Comparison of ENCODE assay signal across 22 cellular contexts in the genomic region with DNA sequence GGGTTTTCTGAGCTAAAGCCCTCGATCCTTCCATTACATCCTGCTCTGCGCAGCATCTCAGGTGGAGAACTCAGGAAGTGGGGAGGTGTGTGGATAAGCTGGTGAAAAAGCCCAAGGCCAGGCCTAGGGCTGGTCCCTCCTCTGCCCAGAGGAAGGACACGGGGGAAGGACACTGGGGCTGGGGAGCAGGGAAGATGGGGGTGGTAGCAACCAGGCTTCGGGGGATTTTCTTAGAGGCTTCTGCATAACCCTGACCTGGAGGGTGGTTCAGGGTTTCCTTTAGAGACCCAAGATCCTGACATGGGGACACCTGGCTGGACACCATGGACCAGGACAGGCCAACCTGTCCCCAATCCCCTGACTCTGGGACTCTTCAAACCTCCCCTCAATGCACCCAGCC. TPM values are rescaled to one million over a fixed set of nuclear protein-coding genes. Genes with fewer than 3 reads are reported as not detected.
A peak's percentile ranks its signal among the peaks of the same experiment; 100 is the strongest.
DNase-seq lines count a peak whose midpoint lies in the region; ATAC-seq and TF ChIP-seq lines count a peak whose summit lies in the region.
"Had no signal": no experiment of that assay in that cellular context is flagged by ENCODE, and none has a peak within 500 bp of the region (broad histone marks: within the 10 kb centered on the region; RNA-seq: fewer than 3 reads in every experiment).

No MANE protein-coding gene starts in this region.

- H3K27me3 Mint-ChIP-seq in activated naive CD8-positive, alpha-beta T cell treated with anti-CD3 and anti-CD28 coated beads, Interleukin-2, amount 10 ng/mL, durations not matched to agents 7 days and 5 days = no peaks in the 10 kb centered on the region
- no peaks in the 10 kb centered on the region for H3K27me3 Mint-ChIP-seq in naive thymus-derived CD8-positive, alpha-beta T cell
- H3K27me3 Mint-ChIP-seq in HFFc6 (ENCODE audit: insufficient read depth) = peaks cover 51% of the 10 kb centered on the region

- peak overlapping the region; percentile 78 for H3K4me3 Mint-ChIP-seq in activated naive CD8-positive, alpha-beta T cell treated with anti-CD3 and anti-CD28 coated beads, Interleukin-2, amount 10 ng/mL, durations not matched to agents 7 days and 5 days
- peak overlapping the region in 9 of 10 donors; percentile 32 to 87 (median 77) for H3K4me3 Mint-ChIP-seq in naive thymus-derived CD8-positive, alpha-beta T cell
- no peak overlapping the region for H3K4me3 Mint-ChIP-seq in HFFc6

- ATAC-seq in SK-N-SH treated with all-trans-retinoic acid at 6 μM for 48 hours (no peak), DND-41 (ENCODE audit: insufficient read depth, low read depth) (no peak), HG02798 (IDR thresholded peaks at IDR 0.05; ENCODE audit: poor library complexity, unreplicated experiment) (no peak)
- no peak for ATAC-seq in activated naive CD8-positive, alpha-beta T cell treated with anti-CD3 and anti-CD28 coated beads, Interleukin-2, amount 10 ng/mL, durations not matched to agents 7 days and 5 days (ENCODE audit: low read depth)
- ATAC-seq in naive thymus-derived CD8-positive, alpha-beta T cell = no peak

- H3K36me3 ChIP-seq in SK-N-SH (replicated peaks in 1 of 2; ENCODE audit: control insufficient read depth in 1 of 2, insufficient read depth in 2 of 2, low read length in 1 of 2) (no peaks in the 10 kb centered on the region), DND-41 (ENCODE audit: insufficient read depth, low read length) (no peaks in the 10 kb centered on the region)
- H3K36me3 ChIP-seq: transverse colon had no signal

- TF ChIP-seq EP300 in SK-N-SH (IDR thresholded peaks at IDR 0.05; ENCODE audit: borderline replicate concordance in 1 of 2, low read depth in 1 of 2, low read length in 1 of 2) = no peak

- H4K20me1 ChIP-seq in SK-N-SH (ENCODE audit: insufficient read depth) (no peaks in the 10 kb centered on the region), DND-41 (ENCODE audit: insufficient read depth, low read length) (no peaks in the 10 kb centered on the region)

- no peak for TF ChIP-seq RAD21 in SK-N-SH (IDR thresholded peaks at IDR 0.05; ENCODE audit: low read length)

- H3K9me3 Mint-ChIP-seq in activated naive CD8-positive, alpha-beta T cell treated with anti-CD3 and anti-CD28 coated beads, Interleukin-2, amount 10 ng/mL, durations not matched to agents 7 days and 5 days = no peaks in the 10 kb centered on the region
- no peaks in the 10 kb centered on the region for H3K9me3 Mint-ChIP-seq in naive thymus-derived CD8-positive, alpha-beta T cell
- H3K9me3 Mint-ChIP-seq in HFFc6 = no peaks in the 10 kb centered on the region

- peak; percentile 2 for DNase-seq in SK-N-SH
- no peak for DNase-seq in DND-41
- DNase-seq in activated naive CD8-positive, alpha-beta T cell treated with anti-CD3 and anti-CD28 coated beads, Interleukin-2, amount 10 ng/mL, durations not matched to agents 7 days and 5 days = no peak
- peak in 1 of 10 donors; percentile 16 for DNase-seq in naive thymus-derived CD8-positive, alpha-beta T cell
- no peak for DNase-seq in T-helper 9 cell
- no peak for DNase-seq in HFFc6
- DNase-seq: GM23248; mammary epithelial cell; NCI-H187 treated with DMSO at 0.1 percent for 48 hours; NCI-H446 treated with DMSO at 0.1 percent for 48 hours; nucleus accumbens; SIG-M5; stimulated activated CD4-positive, alpha-beta T cell treated with anti-CD3 and anti-CD28 coated beads, Interleukin-2, amount 100 ng/mL, for 48 hours had no signal

- peak overlapping the region; percentile 93 for H3K27ac Mint-ChIP-seq in activated naive CD8-positive, alpha-beta T cell treated with anti-CD3 and anti-CD28 coated beads, Interleukin-2, amount 10 ng/mL, durations not matched to agents 7 days and 5 days
- peak overlapping the region in 1 of 10 donors; percentile 98 for H3K27ac Mint-ChIP-seq in naive thymus-derived CD8-positive, alpha-beta T cell
- H3K27ac Mint-ChIP-seq in HFFc6 = no peak overlapping the region

- no peak overlapping the region for H3K27ac ChIP-seq in SK-N-SH (ENCODE audit: low read depth in 2 of 2, low read length in 1 of 2)
- H3K27ac ChIP-seq in DND-41 (ENCODE audit: low read length) = peak overlapping the region; percentile 69
- H3K27ac ChIP-seq: 22Rv1, GM23248, transverse colon had no signal

- H3K4me3 ChIP-seq in SK-N-SH (ENCODE audit: low read depth in 2 of 2, low read length in 1 of 2) (no peak overlapping the region), DND-41 (ENCODE audit: low read depth in 1 of 2, low read length in 2 of 2) (no peak overlapping the region)
- H3K4me3 ChIP-seq: GM12878, GM23248, transverse colon had no signal

- no peaks in the 10 kb centered on the region for H3K9me3 ChIP-seq in SK-N-SH
- no peaks in the 10 kb centered on the region for H3K9me3 ChIP-seq in DND-41 (ENCODE audit: insufficient read depth, low read length, severe bottlenecking)
- H3K9me3 ChIP-seq: transverse colon had no signal

- H3K9ac ChIP-seq in SK-N-SH (no peak overlapping the region), DND-41 (ENCODE audit: low read depth, low read length) (peak overlapping the region; percentile 13)
- H3K9ac ChIP-seq: GM23248 had no signal

- CTCF ChIA-PET in SK-N-SH (lab: Yijun Ruan, JAX) = interaction anchor here (0.8 kb wide), 1 partner anchor 21 kb away, joined by 4 read pairs; no protein-coding TSS in a partner anchor

- H3K4me2 ChIP-seq in SK-N-SH = no peak overlapping the region
- H3K4me2 ChIP-seq in DND-41 (ENCODE audit: insufficient read depth, low read length) = 0 out of 2 replicates have a peak overlapping the region, but pooled peaks have one; percentile 4

- TF ChIP-seq CTCF in SK-N-SH (IDR thresholded peaks at IDR 0.05) = no peak
- no peak for TF ChIP-seq CTCF in DND-41 (IDR thresholded peaks at IDR 0.05; ENCODE audit: borderline replicate concordance, extremely low read depth, low read length, poor library complexity, severe bottlenecking)
- TF ChIP-seq CTCF in HFFc6 (IDR thresholded peaks at IDR 0.05) = no peak

- H3K79me2 ChIP-seq in SK-N-SH (ENCODE audit: insufficient read depth) = no peaks in the 10 kb centered on the region
- H3K79me2 ChIP-seq in DND-41 (ENCODE audit: insufficient read depth, low read length) = no peaks in the 10 kb centered on the region

- H3K9me2 ChIP-seq in SK-N-SH = no peaks in the 10 kb centered on the region

- H3K36me3 Mint-ChIP-seq in activated naive CD8-positive, alpha-beta T cell treated with anti-CD3 and anti-CD28 coated beads, Interleukin-2, amount 10 ng/mL, durations not matched to agents 7 days and 5 days = peaks cover 2% of the 10 kb centered on the region
- H3K36me3 Mint-ChIP-seq in naive thymus-derived CD8-positive, alpha-beta T cell = no peaks in the 10 kb centered on the region
- H3K36me3 Mint-ChIP-seq in HFFc6 (ENCODE audit: low read depth) = no peaks in the 10 kb centered on the region

- H3F3A ChIP-seq in SK-N-SH (replicated peaks; ENCODE audit: insufficient read depth) = no peaks in the 10 kb centered on the region

- 50% methylated on average over 4 of the region's 4 CpGs for WGBS in SK-N-SH (ENCODE audit: low lambda C conversion rate)

- no peak overlapping the region for H2AFZ ChIP-seq in SK-N-SH (ENCODE audit: low read depth)
- no peak overlapping the region for H2AFZ ChIP-seq in DND-41 (ENCODE audit: low read depth, low read length)
- H2AFZ ChIP-seq: GM23248 had no signal

- peaks cover 36% of the 10 kb centered on the region for H3K27me3 ChIP-seq in SK-N-SH (ENCODE audit: insufficient read depth)
- H3K27me3 ChIP-seq in DND-41 (ENCODE audit: insufficient read depth, low read length, poor library complexity) = no peaks in the 10 kb centered on the region
- H3K27me3 ChIP-seq: transverse colon had no signal

- POLR2A ChIA-PET in SK-N-SH (lab: Yijun Ruan, JAX) = no interaction called here
- POLR2A ChIA-PET in activated naive CD8-positive, alpha-beta T cell treated with anti-CD3 and anti-CD28 coated beads, Interleukin-2, amount 10 ng/mL, durations not matched to agents 7 days and 5 days (lab: Charles Lee) = interaction anchor here (1.0 to 2.7 kb wide), 4 partner anchors 8 to 20 kb away, joined by 5 to 12 read pairs (median 8); no protein-coding TSS in a partner anchor
- POLR2A ChIA-PET in naive thymus-derived CD8-positive, alpha-beta T cell (lab: Charles Lee) = interaction anchor here (0.6 to 4.2 kb wide), 7 partner anchors 9 to 110 kb away, joined by 3 to 25 read pairs (median 6); no protein-coding TSS in a partner anchor

- H3K4me1 Mint-ChIP-seq in activated naive CD8-positive, alpha-beta T cell treated with anti-CD3 and anti-CD28 coated beads, Interleukin-2, amount 10 ng/mL, durations not matched to agents 7 days and 5 days = peaks cover 68% of the 10 kb centered on the region
- peaks cover 24 to 84% (median 38%) of the 10 kb centered on the region in 4 donors for H3K4me1 Mint-ChIP-seq in naive thymus-derived CD8-positive, alpha-beta T cell
- H3K4me1 Mint-ChIP-seq in HFFc6 (ENCODE audit: low read depth) = no peaks in the 10 kb centered on the region

- H3K4me1 ChIP-seq in SK-N-SH (ENCODE audit: control insufficient read depth in 1 of 2, insufficient read depth in 2 of 2, low read depth in 1 of 2, low read length in 1 of 2) (no peaks in the 10 kb centered on the region), DND-41 (ENCODE audit: insufficient read depth, low read length) (peaks cover 63% of the 10 kb centered on the region)
- H3K4me1 ChIP-seq: transverse colon had no signal

TF ChIP-seq in SK-N-SH treated with all-trans-retinoic acid at 6 μM for 48 hours, 23 proteins besides CTCF, POLR2A, EP300 and RAD21 (continues in another document):
- TF ChIP-seq ARNTL (CRISPR knock-in tag; IDR thresholded peaks at IDR 0.05; ENCODE audit: borderline replicate concordance, low read depth) = no peak
- TF ChIP-seq ZNF565 (CRISPR knock-in tag; conservative IDR thresholded peaks at IDR 0.05; ENCODE audit: low read depth) = no peak

RNA-seq across cellular contexts. Expression of gene SUN5, which starts 37.9 kb away (rescaled TPM):
- not detected in 2 replicates for polyA plus RNA-seq in SK-N-SH (2012; rRNA removed)
- not detected in 2 replicates for polyA plus RNA-seq in SK-N-SH (2012; cell fraction: cytosol; rRNA removed)
- polyA plus RNA-seq in SK-N-SH (2012; cell fraction: nucleus; rRNA removed) = not detected in 2 replicates
- total RNA-seq in activated naive CD8-positive, alpha-beta T cell treated with anti-CD3 and anti-CD28 coated beads, Interleukin-2, amount 10 ng/mL, durations not matched to agents 7 days and 5 days = not detected
- total RNA-seq in naive thymus-derived CD8-positive, alpha-beta T cell = not detected
- not detected for polyA plus RNA-seq in naive thymus-derived CD8-positive, alpha-beta T cell
- total RNA-seq in HFFc6 (2021; fragmentation: NEBNext Ultra II Directional; extraction: Animal tissue kit (Norgen Biotek cat#: 25700)) = not detected
- total RNA-seq: aorta, epithelial cell of proximal tubule, GM12878, GM23248, HT-29, mammary epithelial cell, MCF 10A, transverse colon had no signal
- polyA plus RNA-seq: aorta, GM12878, GM23248, mammary epithelial cell had no signal

RNA-seq across cellular contexts. Expression of gene BPIFB2, which starts 41.1 kb away (rescaled TPM):
- polyA plus RNA-seq in SK-N-SH (2012; rRNA removed) = not detected in 2 replicates
- polyA plus RNA-seq in SK-N-SH (2012; cell fraction: cytosol; rRNA removed) = not detected in 2 replicates
- polyA plus RNA-seq in SK-N-SH (2012; cell fraction: nucleus; rRNA removed) = not detected in 2 replicates
- total RNA-seq in activated naive CD8-positive, alpha-beta T cell treated with anti-CD3 and anti-CD28 coated beads, Interleukin-2, amount 10 ng/mL, durations not matched to agents 7 days and 5 days = not detected
- not detected for total RNA-seq in naive thymus-derived CD8-positive, alpha-beta T cell
- not detected for polyA plus RNA-seq in naive thymus-derived CD8-positive, alpha-beta T cell
- not detected for total RNA-seq in HFFc6 (2021; fragmentation: NEBNext Ultra II Directional; extraction: Animal tissue kit (Norgen Biotek cat#: 25700))
- total RNA-seq: aorta, epithelial cell of proximal tubule, GM12878, GM23248, HT-29, mammary epithelial cell, MCF 10A, transverse colon had no signal
- polyA plus RNA-seq: aorta, GM12878, GM23248, mammary epithelial cell had no signal
